Comparison of ENCODE assay signal across 15 cellular contexts in genomic region chr2:212124597-212124996, GRCh38.
DNase-seq lines count a peak whose midpoint lies in the region; ATAC-seq and FAIRE-seq lines count a peak whose summit lies in the region.
"Had no signal": no experiment of that assay in that cellular context is flagged by ENCODE, and none has a peak within 500 bp of the region (broad histone marks: within the 10 kb centered on the region; RNA-seq: fewer than 3 reads in every experiment).

No MANE protein-coding gene starts in this region.

- DNase-seq in NCI-H2196 (lab: John Stamatoyannopoulos, UW; ENCODE audit: unreplicated experiment), result peak; percentile 15
- no peak for DNase-seq in NCI-H2196 treated with DMSO at 0.1 percent for 48 hours (lab: John Stamatoyannopoulos, UW; ENCODE audit: unreplicated experiment)
- DNase-seq in SK-N-DZ (ENCODE audit: low spot score), result peak; percentile 6
- DNase-seq in right cardiac atrium, result peak in 2 of 3 donors; percentile 15 to 55
- DNase-seq in small intestine, result peak; percentile 8
- no peak for DNase-seq in DMS79 (lab: John Stamatoyannopoulos, UW)
- no peak for DNase-seq in midbrain (lab: John Stamatoyannopoulos, UW)
- no peak for DNase-seq in AG20443 (ENCODE audit: low spot score)
- DNase-seq: activated T-cell treated with anti-CD3 and anti-CD28 coated beads, Interleukin-2, amount 50 U/mL, for 1 hour; HCEC 1CT; NCI-H2171; spleen; stomach had no signal

- ATAC-seq in right cardiac atrium, result peak; percentile 82 to 88

- H3K27me3 ChIP-seq in right cardiac atrium (ENCODE audit: control insufficient read depth, insufficient read depth) (no peaks in the 10 kb centered on the region), small intestine (ENCODE audit: control insufficient read depth in 2 of 2, insufficient read depth in 2 of 2, low read length in 2 of 2) (no peaks in the 10 kb centered on the region)
- H3K27me3 ChIP-seq: neutrophil, spleen, stomach had no signal

- no peak for FAIRE-seq in small intestine (lab: Jason Lieb, UNC)
- FAIRE-seq: colon had no signal

- intact Hi-C loops in right cardiac atrium (cut with DNase I), result no loop called here

- H3K4me3 ChIP-seq in right cardiac atrium (ENCODE audit: low read length) (no peak overlapping the region), small intestine (ENCODE audit: low read depth in 1 of 2, low read length in 2 of 2) (no peak overlapping the region)
- H3K4me3 ChIP-seq: spleen, stomach had no signal

- H3K4me1 ChIP-seq in right cardiac atrium (ENCODE audit: control insufficient read depth, insufficient read depth, low read length), result peaks cover 2% of the 10 kb centered on the region
- H3K4me1 ChIP-seq in small intestine (ENCODE audit: control insufficient read depth in 2 of 2, insufficient read depth in 1 of 2, low read depth in 1 of 2, low read length in 1 of 2), result no peaks in the 10 kb centered on the region
- H3K4me1 ChIP-seq: spleen, stomach had no signal

- H3K27ac ChIP-seq in right cardiac atrium (ENCODE audit: low read length), result no peak overlapping the region
- no peak overlapping the region for H3K27ac ChIP-seq in small intestine (ENCODE audit: low read depth in 1 of 2, low read length in 1 of 2)
- H3K27ac ChIP-seq: neutrophil, spleen, stomach had no signal

- 33% methylated on average over 10 of the region's 10 CpGs for WGBS in right cardiac atrium
- 16 to 54% (median 34%) methylated on average over 10 of the region's 10 CpGs for WGBS in small intestine, 3 donors

- H3K36me3 ChIP-seq in small intestine (ENCODE audit: control insufficient read depth in 2 of 2, insufficient read depth in 2 of 2, low read length in 2 of 2), result no peaks in the 10 kb centered on the region
- H3K36me3 ChIP-seq: neutrophil, spleen, stomach had no signal

- H3K9me3 ChIP-seq in right cardiac atrium (ENCODE audit: control insufficient read depth, low read length) (no peaks in the 10 kb centered on the region), small intestine (ENCODE audit: control insufficient read depth, low read depth) (no peaks in the 10 kb centered on the region)
- H3K9me3 ChIP-seq: neutrophil, stomach had no signal

Comparison
In these comparisons a context has a peak if more than half of its experiments do, and no peak if none do; other contexts are left out.
1. DNase-seq: peak in NCI-H2196 (single experiment), SK-N-DZ (single experiment), right cardiac atrium (2 of 3) and small intestine (single experiment); none in NCI-H2196 treated with DMSO at 0.1 percent for 48 hours (single experiment), DMS79 (single experiment), midbrain (single experiment) and AG20443 (single experiment).